Comparison of ENCODE assay signal across 22 cellular contexts in the genomic region with DNA sequence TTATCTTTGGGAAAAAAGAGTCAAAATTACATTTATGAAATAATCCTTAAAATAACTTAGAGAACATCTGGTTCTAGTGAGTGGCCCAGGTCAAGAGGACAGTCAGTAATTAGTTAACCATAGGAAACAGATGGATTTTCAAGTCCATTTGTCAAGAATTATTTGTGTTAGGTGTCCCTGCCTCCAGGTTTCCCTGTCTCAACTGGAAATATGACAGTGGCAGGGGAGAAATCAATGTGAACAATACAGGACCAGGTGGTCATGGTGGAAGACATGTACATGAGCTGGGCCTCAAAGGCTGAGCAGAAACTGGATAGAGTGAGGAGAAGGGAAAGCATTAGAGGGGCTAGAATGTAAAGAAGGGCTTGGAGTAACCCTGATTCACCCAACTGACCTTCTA.
DNase-seq lines count a peak whose midpoint lies in the region; ATAC-seq and TF ChIP-seq lines count a peak whose summit lies in the region.
"Had no signal": no experiment of that assay in that cellular context is flagged by ENCODE, and none has a peak within 500 bp of the region (broad histone marks: within the 10 kb centered on the region; RNA-seq: fewer than 3 reads in every experiment).

No MANE protein-coding gene starts in this region.

- TF ChIP-seq EP300 in SK-N-SH (IDR thresholded peaks at IDR 0.05; ENCODE audit: borderline replicate concordance in 1 of 2, low read depth in 1 of 2, low read length in 1 of 2), result 0 out of 4 replicates have a peak, but pooled peaks of 1 of the 2 experiments have one; percentile 15

- no peaks in the 10 kb centered on the region for H3K9me3 ChIP-seq in SK-N-SH
- H3K9me3 ChIP-seq in osteoblast (ENCODE audit: low read depth, low read length), result no peaks in the 10 kb centered on the region
- H3K9me3 ChIP-seq: A549, BE2C had no signal

- H3K27ac ChIP-seq in SK-N-SH (ENCODE audit: low read depth in 2 of 2, low read length in 1 of 2) (0 out of 4 replicates have a peak overlapping the region, but pooled peaks of 1 of the 2 experiments have one; percentile 22), osteoblast (ENCODE audit: low read depth, low read length) (no peak overlapping the region)
- H3K27ac ChIP-seq: A549; BLaER1 treated with 17β-estradiol and CSF1 and Interleukin-3, amounts not matched to agents 10 nM and 100 nM had no signal

- peaks cover 0 to 11% of the 10 kb centered on the region in 2 experiments; a peak in 2 of 4 replicates for H3K4me1 ChIP-seq in SK-N-SH (ENCODE audit: control insufficient read depth in 1 of 2, insufficient read depth in 2 of 2, low read depth in 1 of 2, low read length in 1 of 2)
- no peaks in the 10 kb centered on the region for H3K4me1 ChIP-seq in osteoblast (ENCODE audit: insufficient read depth, low read length)
- H3K4me1 ChIP-seq: A549; BE2C; BLaER1 treated with 17β-estradiol and CSF1 and Interleukin-3, amounts not matched to agents 10 nM and 100 nM; HAP-1 had no signal

- no peak overlapping the region for H3K4me3 Mint-ChIP-seq in activated CD4-positive, alpha-beta T cell treated with anti-CD3 and anti-CD28 coated beads, Interleukin-2, amount 10 ng/mL, durations not matched to agents 24 days and 14 days
- H3K4me3 Mint-ChIP-seq in activated T-helper 17 cell treated with anti-CD3 and anti-CD28 coated beads, Interleukin-2, amount 50 U/mL, for 72 hours, result no peak overlapping the region
- H3K4me3 Mint-ChIP-seq: CD14-positive monocyte; CD4-positive, alpha-beta T cell; CD8-positive, alpha-beta memory T cell; HFFc6 had no signal

- intact Hi-C loops in activated CD4-positive, alpha-beta T cell treated with anti-CD3 and anti-CD28 coated beads, Interleukin-2, amount 10 ng/mL, durations not matched to agents 24 days and 14 days (cut with micrococcal nuclease), result no loop called here

- ATAC-seq in GM18498 (IDR thresholded peaks at IDR 0.05; ENCODE audit: unreplicated experiment) (no peak), GM19035 (IDR thresholded peaks at IDR 0.05; ENCODE audit: unreplicated experiment) (no peak)
- no peak for ATAC-seq in activated T-helper 17 cell treated with anti-CD3 and anti-CD28 coated beads, Interleukin-2, amount 50 U/mL, for 72 hours (replicated peaks)
- ATAC-seq: A549, GM12878 had no signal

- no peaks in the 10 kb centered on the region for H3K36me3 Mint-ChIP-seq in activated CD4-positive, alpha-beta T cell treated with anti-CD3 and anti-CD28 coated beads, Interleukin-2, amount 10 ng/mL, durations not matched to agents 24 days and 14 days (ENCODE audit: low read depth)
- no peaks in the 10 kb centered on the region for H3K36me3 Mint-ChIP-seq in activated T-helper 17 cell treated with anti-CD3 and anti-CD28 coated beads, Interleukin-2, amount 50 U/mL, for 72 hours (ENCODE audit: low read depth)
- H3K36me3 Mint-ChIP-seq: CD14-positive monocyte; CD8-positive, alpha-beta memory T cell had no signal

- no peaks in the 10 kb centered on the region for H3K36me3 ChIP-seq in SK-N-SH (replicated peaks in 1 of 2; ENCODE audit: control insufficient read depth in 1 of 2, insufficient read depth in 2 of 2, low read length in 1 of 2)
- no peaks in the 10 kb centered on the region for H3K36me3 ChIP-seq in osteoblast (ENCODE audit: insufficient read depth, low read length)
- H3K36me3 ChIP-seq: BE2C; BLaER1 treated with 17β-estradiol and CSF1 and Interleukin-3, amounts not matched to agents 10 nM and 100 nM; HAP-1 had no signal

- POLR2A ChIA-PET in SK-N-SH (lab: Yijun Ruan, JAX), result no interaction called here

- no peaks in the 10 kb centered on the region for H3K4me1 Mint-ChIP-seq in activated CD4-positive, alpha-beta T cell treated with anti-CD3 and anti-CD28 coated beads, Interleukin-2, amount 10 ng/mL, durations not matched to agents 24 days and 14 days
- H3K4me1 Mint-ChIP-seq in activated T-helper 17 cell treated with anti-CD3 and anti-CD28 coated beads, Interleukin-2, amount 50 U/mL, for 72 hours, result no peaks in the 10 kb centered on the region
- H3K4me1 Mint-ChIP-seq: CD14-positive monocyte; CD8-positive, alpha-beta memory T cell had no signal

- H3K4me2 ChIP-seq in SK-N-SH (no peak overlapping the region), osteoblast (ENCODE audit: insufficient read depth, low read length) (no peak overlapping the region)
- H3K4me2 ChIP-seq: A549; BLaER1 treated with 17β-estradiol and CSF1 and Interleukin-3, amounts not matched to agents 10 nM and 100 nM had no signal

- H3K27me3 ChIP-seq in SK-N-SH (ENCODE audit: insufficient read depth) (no peaks in the 10 kb centered on the region), osteoblast (ENCODE audit: insufficient read depth, low read length) (no peaks in the 10 kb centered on the region)
- H3K27me3 ChIP-seq: BE2C; BLaER1 treated with 17β-estradiol and CSF1 and Interleukin-3, amounts not matched to agents 10 nM and 100 nM had no signal

- H3K9me3 Mint-ChIP-seq in activated CD4-positive, alpha-beta T cell treated with anti-CD3 and anti-CD28 coated beads, Interleukin-2, amount 10 ng/mL, durations not matched to agents 24 days and 14 days, result no peaks in the 10 kb centered on the region
- no peaks in the 10 kb centered on the region for H3K9me3 Mint-ChIP-seq in activated T-helper 17 cell treated with anti-CD3 and anti-CD28 coated beads, Interleukin-2, amount 50 U/mL, for 72 hours
- H3K9me3 Mint-ChIP-seq: CD4-positive, alpha-beta T cell; CD8-positive, alpha-beta memory T cell had no signal

- no peaks in the 10 kb centered on the region for H3F3A ChIP-seq in SK-N-SH (replicated peaks; ENCODE audit: insufficient read depth)

- no peak overlapping the region for H3K27ac Mint-ChIP-seq in activated CD4-positive, alpha-beta T cell treated with anti-CD3 and anti-CD28 coated beads, Interleukin-2, amount 10 ng/mL, durations not matched to agents 24 days and 14 days
- no peak overlapping the region for H3K27ac Mint-ChIP-seq in activated T-helper 17 cell treated with anti-CD3 and anti-CD28 coated beads, Interleukin-2, amount 50 U/mL, for 72 hours
- H3K27ac Mint-ChIP-seq: CD14-positive monocyte; CD4-positive, alpha-beta T cell; CD8-positive, alpha-beta memory T cell; HFFc6 had no signal

- TF ChIP-seq CTCF in SK-N-SH (IDR thresholded peaks at IDR 0.05) (no peak), osteoblast (IDR thresholded peaks at IDR 0.05; ENCODE audit: extremely low read depth, low read depth, low read length) (no peak)

- H3K9ac ChIP-seq in SK-N-SH, result no peak overlapping the region
- H3K9ac ChIP-seq: BLaER1 treated with 17β-estradiol and CSF1 and Interleukin-3, amounts not matched to agents 10 nM and 100 nM had no signal

- H4K20me1 ChIP-seq in SK-N-SH (ENCODE audit: insufficient read depth) (no peaks in the 10 kb centered on the region), osteoblast (ENCODE audit: insufficient read depth, low read length) (no peaks in the 10 kb centered on the region)
- H4K20me1 ChIP-seq: BLaER1 treated with 17β-estradiol and CSF1 and Interleukin-3, amounts not matched to agents 10 nM and 100 nM had no signal

- H3K27me3 Mint-ChIP-seq in activated CD4-positive, alpha-beta T cell treated with anti-CD3 and anti-CD28 coated beads, Interleukin-2, amount 10 ng/mL, durations not matched to agents 24 days and 14 days, result peaks cover 5% of the 10 kb centered on the region
- peaks cover 6% of the 10 kb centered on the region for H3K27me3 Mint-ChIP-seq in activated T-helper 17 cell treated with anti-CD3 and anti-CD28 coated beads, Interleukin-2, amount 50 U/mL, for 72 hours

- DNase-seq in activated CD4-positive, alpha-beta T cell treated with anti-CD3 and anti-CD28 coated beads, Interleukin-2, amount 10 ng/mL, durations not matched to agents 24 days and 14 days, result peak; percentile 11
- DNase-seq in activated CD4-positive, alpha-beta T cell treated with anti-CD3 and anti-CD28 coated beads, Interleukin-2, amount 50 U/mL, for 4 hours, result no peak
- DNase-seq in SK-N-SH (peak; percentile 44), osteoblast (ENCODE audit: insufficient read length, low spot score, missing footprints) (peak; percentile 37)
- DNase-seq: 8988T; ACHN; AML-193; BE2C; CD4-positive, alpha-beta T cell; CD8-positive, alpha-beta memory T cell; DMS 273 treated with DMSO at 0.1 percent for 48 hours; DND-41; GOT3; HFFc6 had no signal

- no peak overlapping the region for H2AFZ ChIP-seq in SK-N-SH (ENCODE audit: low read depth)
- H2AFZ ChIP-seq in osteoblast (ENCODE audit: low read length), result no peak overlapping the region

- no peaks in the 10 kb centered on the region for H3K9me2 ChIP-seq in SK-N-SH

- CTCF ChIA-PET in SK-N-SH (lab: Yijun Ruan, JAX), result no interaction called here

- TF ChIP-seq RAD21 in SK-N-SH (IDR thresholded peaks at IDR 0.05; ENCODE audit: low read length), result no peak

- H3K79me2 ChIP-seq in SK-N-SH (ENCODE audit: insufficient read depth) (no peaks in the 10 kb centered on the region), osteoblast (ENCODE audit: insufficient read depth, low read length) (no peaks in the 10 kb centered on the region)

- H3K4me3 ChIP-seq in SK-N-SH (ENCODE audit: low read depth in 2 of 2, low read length in 1 of 2) (no peak overlapping the region), osteoblast (ENCODE audit: insufficient read depth, low read length) (no peak overlapping the region)
- H3K4me3 ChIP-seq: A549; BLaER1 treated with 17β-estradiol and CSF1 and Interleukin-3, amounts not matched to agents 10 nM and 100 nM; GM12878; HAP-1 had no signal

TF ChIP-seq in SK-N-SH, 30 proteins besides CTCF, POLR2A, EP300 and RAD21 (continues in another document):
- TF ChIP-seq SMC3 (IDR thresholded peaks at IDR 0.05; ENCODE audit: low read depth, low read length) (no peak), EZH2phosphoT487 (IDR thresholded peaks at IDR 0.05; ENCODE audit: borderline replicate concordance, low read depth) (no peak), RFX5 (IDR thresholded peaks at IDR 0.05; ENCODE audit: low read length) (no peak), FOSL2 (IDR thresholded peaks at IDR 0.05; ENCODE audit: borderline replicate concordance, low read depth) (no peak), TAF1 (IDR thresholded peaks at IDR 0.05; ENCODE audit: borderline replicate concordance, low read depth, low read length) (no peak), MEF2A (IDR thresholded peaks at IDR 0.05; ENCODE audit: borderline replicate concordance, low read depth) (no peak)
- TF ChIP-seq, protein P1, sequence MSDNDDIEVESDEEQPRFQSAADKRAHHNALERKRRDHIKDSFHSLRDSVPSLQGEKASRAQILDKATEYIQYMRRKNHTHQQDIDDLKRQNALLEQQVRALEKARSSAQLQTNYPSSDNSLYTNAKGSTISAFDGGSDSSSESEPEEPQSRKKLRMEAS (IDR thresholded peaks at IDR 0.05; ENCODE audit: low read depth), result no peak

Comparison
In these comparisons a context has a peak if more than half of its experiments do, and no peak if none do; other contexts are left out.
1. DNase-seq: peak in activated CD4-positive, alpha-beta T cell treated with anti-CD3 and anti-CD28 coated beads, Interleukin-2, amount 10 ng/mL, durations not matched to agents 24 days and 14 days (single experiment), SK-N-SH (single experiment) and osteoblast (single experiment); none in activated CD4-positive, alpha-beta T cell treated with anti-CD3 and anti-CD28 coated beads, Interleukin-2, amount 50 U/mL, for 4 hours (0 of 2).